In the genomic region with DNA sequence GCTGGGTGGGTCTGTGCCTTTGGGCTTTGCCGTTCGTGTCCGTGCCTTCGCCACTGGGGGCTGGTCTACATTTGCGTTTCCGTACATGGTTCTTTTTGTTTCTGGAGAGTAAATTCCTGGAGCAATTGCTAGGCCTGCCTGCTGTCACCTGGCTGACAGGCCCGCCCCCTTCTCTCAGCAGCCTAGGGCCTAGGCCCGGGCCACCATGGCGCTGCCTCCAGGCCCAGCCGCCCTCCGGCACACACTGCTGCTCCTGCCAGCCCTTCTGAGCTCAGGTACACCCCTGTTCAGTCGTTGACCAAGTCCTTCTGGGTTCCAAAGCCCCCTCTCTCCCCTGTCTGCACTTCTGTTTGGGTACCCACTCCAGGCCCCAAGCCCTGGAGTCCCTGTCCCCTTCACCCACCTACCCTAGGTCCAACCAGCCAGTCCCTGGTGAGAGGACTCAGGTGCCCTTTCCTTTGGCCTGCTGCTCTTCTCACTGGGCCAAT, we compare ENCODE assay signal across 8 cellular contexts. TPM values are rescaled to one million over a fixed set of nuclear protein-coding genes. Genes with fewer than 3 reads are reported as not detected.
DNase-seq lines count a peak whose midpoint lies in the region; ATAC-seq and TF ChIP-seq lines count a peak whose summit lies in the region.

No MANE protein-coding gene starts in this region.

- no peak overlapping the region for H3K27ac ChIP-seq in CD4-positive, alpha-beta T cell (ENCODE audit: low read depth, low read length)
- H3K27ac ChIP-seq in OCI-LY7 (ENCODE audit: low read depth, low read length, poor library complexity, severe bottlenecking) (no peak overlapping the region), osteoblast (ENCODE audit: low read depth, low read length) (no peak overlapping the region)

- intact Hi-C loops in CD4-positive, alpha-beta T cell (cut with DNase I, micrococcal nuclease): loop anchor here (2.0 to 5.0 kb wide), 3 partner anchors 33 to 41 kb away; a partner anchor contains a TSS
- intact Hi-C loops in OCI-LY7 (cut with micrococcal nuclease; ENCODE audit: unreplicated experiment): loop anchor here (1.0 kb wide), 1 partner anchor 95 kb away; a partner anchor contains a TSS

- no TSS peak for BruUV-seq in OCI-LY7 (replicated peaks; lab: Mats Ljungman, UMichigan)

- H3K9me2 ChIP-seq in OCI-LY7 (ENCODE audit: insufficient read depth, low read length): no peaks in the 10 kb centered on the region

- no peaks in the 10 kb centered on the region for H3K79me2 ChIP-seq in OCI-LY7 (ENCODE audit: insufficient read depth, low read depth, low read length)
- H3K79me2 ChIP-seq in osteoblast (ENCODE audit: insufficient read depth, low read length): no peaks in the 10 kb centered on the region

- TF ChIP-seq CTCF in CD4-positive, alpha-beta T cell (IDR thresholded peaks at IDR 0.05): no peak
- TF ChIP-seq CTCF in OCI-LY7 (conservative IDR thresholded peaks at IDR 0.05; ENCODE audit: low read length) (no peak), osteoblast (IDR thresholded peaks at IDR 0.05; ENCODE audit: extremely low read depth, low read depth, low read length) (no peak)

- H3K36me3 ChIP-seq in OCI-LY7 (ENCODE audit: insufficient read depth, low read length): peaks cover 11% of the 10 kb centered on the region; the same call in 1 of the 2 replicates
- H3K36me3 ChIP-seq in osteoblast (ENCODE audit: insufficient read depth, low read length): no peaks in the 10 kb centered on the region

- H3K27ac Mint-ChIP-seq in CD4-positive, alpha-beta T cell: peak overlapping the region; percentile 97

- no peaks in the 10 kb centered on the region for H4K20me1 ChIP-seq in OCI-LY7 (ENCODE audit: insufficient read depth, low read length)
- no peaks in the 10 kb centered on the region for H4K20me1 ChIP-seq in osteoblast (ENCODE audit: insufficient read depth, low read length)

- peaks cover 12% of the 10 kb centered on the region for H3K36me3 Mint-ChIP-seq in CD4-positive, alpha-beta T cell (ENCODE audit: low read depth)

- H3K4me1 ChIP-seq in OCI-LY7 (ENCODE audit: insufficient read depth, low read length, poor library complexity, severe bottlenecking): peaks cover 14% of the 10 kb centered on the region
- peaks cover 11% of the 10 kb centered on the region for H3K4me1 ChIP-seq in osteoblast (ENCODE audit: insufficient read depth, low read length)

- H2AFZ ChIP-seq in OCI-LY7 (ENCODE audit: low read length) (peak overlapping the region; percentile 86), osteoblast (ENCODE audit: low read length) (peak overlapping the region; percentile 68)

- H3K4me3 ChIP-seq in OCI-LY7 (ENCODE audit: low read depth, low read length, poor library complexity, severe bottlenecking) (peak overlapping the region; percentile 90), osteoblast (ENCODE audit: insufficient read depth, low read length) (peak overlapping the region; percentile 83)

- peaks cover 41% of the 10 kb centered on the region for H3K4me1 Mint-ChIP-seq in CD4-positive, alpha-beta T cell (ENCODE audit: low read depth)

- peak; percentile 33 for ATAC-seq in CD4-positive, alpha-beta T cell (ENCODE audit: poor library complexity)
- ATAC-seq in esophagus mucosa: peak; percentile 2
- no peak for ATAC-seq in HG03045 (IDR thresholded peaks at IDR 0.05; ENCODE audit: unreplicated experiment)
- no peak for ATAC-seq in HG02642 (IDR thresholded peaks at IDR 0.05; ENCODE audit: poor library complexity, unreplicated experiment)
- ATAC-seq in GM21528 (IDR thresholded peaks at IDR 0.05; ENCODE audit: low FRiP score, unreplicated experiment): no peak

- peak overlapping the region; percentile 96 for H3K4me3 Mint-ChIP-seq in CD4-positive, alpha-beta T cell

- H3K4me2 ChIP-seq in OCI-LY7 (ENCODE audit: low read length) (peak overlapping the region; percentile 93), osteoblast (ENCODE audit: insufficient read depth, low read length) (peak overlapping the region; percentile 78)

- H3K9me3 ChIP-seq in CD4-positive, alpha-beta T cell (ENCODE audit: control insufficient read depth, low read length): no peaks in the 10 kb centered on the region
- no peaks in the 10 kb centered on the region for H3K9me3 ChIP-seq in OCI-LY7 (ENCODE audit: low read length)
- H3K9me3 ChIP-seq in osteoblast (ENCODE audit: low read depth, low read length): no peaks in the 10 kb centered on the region

- POLR2A ChIA-PET in CD4-positive, alpha-beta T cell (lab: Charles Lee): no interaction called here
- POLR2A ChIA-PET in OCI-LY7 (lab: Charles Lee): no interaction called here

- no peak for DNase-seq in CD4-positive, alpha-beta T cell
- DNase-seq in OCI-LY7 (ENCODE audit: low spot score): no peak
- DNase-seq in osteoblast (ENCODE audit: insufficient read length, low spot score, missing footprints): no peak
- DNase-seq in medulla oblongata (ENCODE audit: extremely low spot score): no peak

- no peaks in the 10 kb centered on the region for H3K27me3 Mint-ChIP-seq in CD4-positive, alpha-beta T cell

- H3K27me3 ChIP-seq in CD4-positive, alpha-beta T cell (ENCODE audit: control insufficient read depth, insufficient read depth, low read length): no peaks in the 10 kb centered on the region
- H3K27me3 ChIP-seq in osteoblast (ENCODE audit: insufficient read depth, low read length): no peaks in the 10 kb centered on the region

- CTCF ChIA-PET in CD4-positive, alpha-beta T cell (lab: Charles Lee): no interaction called here
- CTCF ChIA-PET in OCI-LY7 (lab: Charles Lee; ENCODE audit: unreplicated experiment): no interaction called here

- no peaks in the 10 kb centered on the region for H3K9me3 Mint-ChIP-seq in CD4-positive, alpha-beta T cell

RNA-seq across cellular contexts. Expression of a gene that starts 0.6 kb away (rescaled TPM):
- total RNA-seq in CD4-positive, alpha-beta T cell: 10 to 100 TPM; 18.3 to 18.5 TPM
- 14.0 and 16.0 TPM in 2 replicates for total RNA-seq in OCI-LY7 (2014; rRNA removed; shearing (Covaris generic))
- total RNA-seq in OCI-LY7 (2022) (10.7 and 11.7 TPM in 2 replicates), esophagus mucosa (8.3 TPM), osteoblast (10.1 and 11.2 TPM in 2 replicates)

RNA-seq across cellular contexts. Expression of a gene that starts 4.4 kb away (rescaled TPM):
- total RNA-seq in CD4-positive, alpha-beta T cell: under 1 TPM; 0.30 to 0.56 TPM
- not detected in 2 replicates for total RNA-seq in OCI-LY7 (2014; rRNA removed; shearing (Covaris generic))
- total RNA-seq in OCI-LY7 (2022) (0.65 and 0.82 TPM in 2 replicates), esophagus mucosa (not detected), osteoblast (1.1 and 1.2 TPM in 2 replicates)

RNA-seq across cellular contexts. Expression of a gene that starts 34.1 kb away (rescaled TPM):
- total RNA-seq in CD4-positive, alpha-beta T cell: 1 to 10 TPM; 4.9 to 6.3 TPM
- total RNA-seq in OCI-LY7 (2014; rRNA removed; shearing (Covaris generic)): 17.5 and 17.6 TPM in 2 replicates
- total RNA-seq in OCI-LY7 (2022) (14.6 and 14.7 TPM in 2 replicates), esophagus mucosa (14.6 TPM), osteoblast (31.8 and 37.7 TPM in 2 replicates)

RNA-seq across cellular contexts. Expression of a gene that starts 40.6 kb away (rescaled TPM):
- total RNA-seq in CD4-positive, alpha-beta T cell: 10 to 100 TPM; 73.7 to 78.6 TPM
- 51.0 and 55.2 TPM in 2 replicates for total RNA-seq in OCI-LY7 (2014; rRNA removed; shearing (Covaris generic))
- total RNA-seq in OCI-LY7 (2022): 98.9 and 101 TPM in 2 replicates
- 71.7 TPM for total RNA-seq in esophagus mucosa
- total RNA-seq in osteoblast: 162 and 172 TPM in 2 replicates

Comparison
In these comparisons a context has a peak if more than half of its experiments do, and no peak if none do; other contexts are left out.
1. ATAC-seq: peak in CD4-positive, alpha-beta T cell (single experiment) and esophagus mucosa (single experiment); none in HG03045 (single experiment), HG02642 (single experiment) and GM21528 (single experiment).